8 cellular contexts compared by ENCODE assay signal in genomic region chr5:134649163-134649916, GRCh38. TPM values are rescaled to one million over a fixed set of nuclear protein-coding genes. Genes with fewer than 3 reads are reported as not detected.
DNase-seq lines count a peak whose midpoint lies in the region; ATAC-seq, FAIRE-seq and TF ChIP-seq lines count a peak whose summit lies in the region.

No MANE protein-coding gene starts in this region.

- H2BK120ac ChIP-seq in mesendoderm (ENCODE audit: low read depth, low read length) = no peak overlapping the region

- H2BK5ac ChIP-seq in mesendoderm (ENCODE audit: low read length) = peak overlapping the region; percentile 50

- no peaks in the 10 kb centered on the region for H3K27me3 Mint-ChIP-seq in CD4-positive, alpha-beta T cell
- H3K27me3 Mint-ChIP-seq in dendritic cell treated with granulocyte-macrophage colony-stimulating factor and Interleukin-4, amounts not matched to agents 40 ng/mL and 50 ng/mL, for 4 days = no peaks in the 10 kb centered on the region

- H2BK15ac ChIP-seq in mesendoderm (replicated peaks; ENCODE audit: low read depth) = no peak overlapping the region

- no peaks in the 10 kb centered on the region for H3K9me3 ChIP-seq in CD4-positive, alpha-beta T cell (ENCODE audit: control insufficient read depth, low read length)
- H3K9me3 ChIP-seq in Peyer's patch (no peaks in the 10 kb centered on the region), upper lobe of right lung (no peaks in the 10 kb centered on the region)

- H3K9me3 Mint-ChIP-seq in CD4-positive, alpha-beta T cell = no peaks in the 10 kb centered on the region
- no peaks in the 10 kb centered on the region for H3K9me3 Mint-ChIP-seq in dendritic cell treated with granulocyte-macrophage colony-stimulating factor and Interleukin-4, amounts not matched to agents 40 ng/mL and 50 ng/mL, for 4 days

- peaks cover 0 to 4% (median 0%) of the 10 kb centered on the region in 3 donors for H3K36me3 ChIP-seq in Peyer's patch
- no peaks in the 10 kb centered on the region for H3K36me3 ChIP-seq in mesendoderm (ENCODE audit: control insufficient read depth, insufficient read depth, low read length)
- no peaks in the 10 kb centered on the region for H3K36me3 ChIP-seq in upper lobe of right lung

- H3K79me2 ChIP-seq in mesendoderm (ENCODE audit: control insufficient read depth, insufficient read depth, low read length) = peaks cover 38% of the 10 kb centered on the region

- no peak overlapping the region for H4K5ac ChIP-seq in mesendoderm (ENCODE audit: low read length)

- H3K4me3 ChIP-seq in Peyer's patch (peak overlapping the region; percentile 74 to 93 (median 86)), mesendoderm (ENCODE audit: low read length) (peak overlapping the region; percentile 98), upper lobe of right lung (peak overlapping the region; percentile 94)

- H3K4me1 ChIP-seq in Peyer's patch (peaks cover 0 to 28% (median 2%) of the 10 kb centered on the region in 4 donors), mesendoderm (ENCODE audit: control insufficient read depth, low read depth, low read length) (no peaks in the 10 kb centered on the region), upper lobe of right lung (peaks cover 26% of the 10 kb centered on the region)

- H4K8ac ChIP-seq in mesendoderm (ENCODE audit: low read depth, low read length) = no peak overlapping the region

- peak overlapping the region; percentile 95 for H3K27ac Mint-ChIP-seq in CD4-positive, alpha-beta T cell
- H3K27ac Mint-ChIP-seq in dendritic cell treated with granulocyte-macrophage colony-stimulating factor and Interleukin-4, amounts not matched to agents 40 ng/mL and 50 ng/mL, for 4 days = peak overlapping the region; percentile 100

- CTCF ChIA-PET in CD4-positive, alpha-beta T cell (lab: Charles Lee) = interaction anchor here (0.9 to 1.6 kb wide), 3 partner anchors 16 to 90 kb away, joined by 3 to 5 read pairs (median 3); no protein-coding TSS in a partner anchor

- peak overlapping the region; percentile 99 for H3K9ac ChIP-seq in mesendoderm (ENCODE audit: low read length)

- H3K4me2 ChIP-seq in mesendoderm (ENCODE audit: low read length) = peak overlapping the region; percentile 91

- H3K4ac ChIP-seq in mesendoderm (ENCODE audit: low read depth, low read length) = peak overlapping the region; percentile 48

- H3K4me3 Mint-ChIP-seq in CD4-positive, alpha-beta T cell = peak overlapping the region; percentile 99
- H3K4me3 Mint-ChIP-seq in dendritic cell treated with granulocyte-macrophage colony-stimulating factor and Interleukin-4, amounts not matched to agents 40 ng/mL and 50 ng/mL, for 4 days = peak overlapping the region; percentile 99

- H3K56ac ChIP-seq in mesendoderm (ENCODE audit: low read length) = peak overlapping the region; percentile 99

- H3K23ac ChIP-seq in mesendoderm (ENCODE audit: low read length) = peak overlapping the region; percentile 98

- H2AK5ac ChIP-seq in mesendoderm (ENCODE audit: low read length) = peak overlapping the region; percentile 37

- no peaks in the 10 kb centered on the region for H3K27me3 ChIP-seq in CD4-positive, alpha-beta T cell (ENCODE audit: control insufficient read depth, insufficient read depth, low read length)
- no peaks in the 10 kb centered on the region for H3K27me3 ChIP-seq in Peyer's patch
- H3K27me3 ChIP-seq in mesendoderm (ENCODE audit: insufficient read depth, low read length, poor library complexity) = no peaks in the 10 kb centered on the region
- H3K27me3 ChIP-seq in upper lobe of right lung = no peaks in the 10 kb centered on the region

- no CpG with 5 or more reads among the region's 19 CpGs for WGBS in mesendoderm (ENCODE audit: extremely low coverage, insufficient coverage, low lambda C conversion rate)

- no peak for ATAC-seq in CD4-positive, alpha-beta T cell (ENCODE audit: poor library complexity)
- peak; percentile 16 for ATAC-seq in GM21737 (IDR thresholded peaks at IDR 0.05; ENCODE audit: unreplicated experiment)
- ATAC-seq in upper lobe of right lung = peak; percentile 57

- DNase-seq in CD4-positive, alpha-beta T cell = peak in 1 of 10 experiments; percentile 11
- DNase-seq in Peyer's patch (no peak), mesendoderm (peak; percentile 7), upper lobe of right lung (no peak), H54 (ENCODE audit: insufficient read length, low spot score) (no peak), NCI-H2196 (lab: John Stamatoyannopoulos, UW; ENCODE audit: unreplicated experiment) (no peak)

- no peak for TF ChIP-seq CTCF in CD4-positive, alpha-beta T cell (IDR thresholded peaks at IDR 0.05)
- TF ChIP-seq CTCF in Peyer's patch (IDR thresholded peaks at IDR 0.05) (no peak), upper lobe of right lung (IDR thresholded peaks at IDR 0.05) (no peak)

- peak overlapping the region; percentile 93 for H3K27ac ChIP-seq in CD4-positive, alpha-beta T cell (ENCODE audit: low read depth, low read length)
- peak overlapping the region; percentile 91 to 96 (median 92) for H3K27ac ChIP-seq in Peyer's patch
- H3K27ac ChIP-seq in mesendoderm (ENCODE audit: low read depth, low read length) = peak overlapping the region; percentile 84
- peak overlapping the region; percentile 90 for H3K27ac ChIP-seq in upper lobe of right lung

- TF ChIP-seq POLR2A in Peyer's patch (IDR thresholded peaks at IDR 0.05) (no peak), H54 (IDR thresholded peaks at IDR 0.05; ENCODE audit: low read depth, low read length) (no peak)

- FAIRE-seq in H54 (lab: Jason Lieb, UNC) = no peak

- peaks cover 31% of the 10 kb centered on the region for H3K4me1 Mint-ChIP-seq in CD4-positive, alpha-beta T cell (ENCODE audit: low read depth)
- H3K4me1 Mint-ChIP-seq in dendritic cell treated with granulocyte-macrophage colony-stimulating factor and Interleukin-4, amounts not matched to agents 40 ng/mL and 50 ng/mL, for 4 days (ENCODE audit: low read depth) = peaks cover 7% of the 10 kb centered on the region

- peaks cover 23% of the 10 kb centered on the region for H3K36me3 Mint-ChIP-seq in CD4-positive, alpha-beta T cell (ENCODE audit: low read depth)
- peaks cover 24% of the 10 kb centered on the region for H3K36me3 Mint-ChIP-seq in dendritic cell treated with granulocyte-macrophage colony-stimulating factor and Interleukin-4, amounts not matched to agents 40 ng/mL and 50 ng/mL, for 4 days (ENCODE audit: low read depth)

- H3K79me1 ChIP-seq in mesendoderm (ENCODE audit: low read length) = peaks cover 7% of the 10 kb centered on the region

- H3K18ac ChIP-seq in mesendoderm (ENCODE audit: low read length) = peak overlapping the region; percentile 3

- POLR2A ChIA-PET in CD4-positive, alpha-beta T cell (lab: Charles Lee) = interaction anchor here (1.0 to 1.8 kb wide), 7 partner anchors 13 to 115 kb away, joined by 4 to 13 read pairs (median 5); partner anchors contain the start of genes CAMLG and SAR1B

- intact Hi-C loops in CD4-positive, alpha-beta T cell (cut with DNase I, micrococcal nuclease) = loop anchor here in 1 of 2 experiments (2.0 to 10.0 kb wide), 7 partner anchors 89 to 1595 kb away; partner anchors contain the start of genes C5orf24, CAMLG, DDX46 and HSPA4
- intact Hi-C loops in dendritic cell treated with granulocyte-macrophage colony-stimulating factor and Interleukin-4, amounts not matched to agents 40 ng/mL and 50 ng/mL, for 4 days (cut with micrococcal nuclease) = no loop called here
- intact Hi-C loops in upper lobe of right lung (cut with DNase I) = no loop called here

RNA-seq across cellular contexts. Expression of gene SEC24A, which starts 0.8 kb away (rescaled TPM):
- total RNA-seq in CD4-positive, alpha-beta T cell = 10 to 100 TPM; 11.7 to 12.3 TPM
- total RNA-seq in Peyer's patch = 10 to 100 TPM; 17.3 to 54.8 (median 40.4) TPM
- 22.8 TPM for polyA plus RNA-seq in mesendoderm (2013, experiment 1 of 2)
- 23.5 TPM for polyA plus RNA-seq in mesendoderm (2013, experiment 2 of 2)
- 21.7 TPM for total RNA-seq in upper lobe of right lung

RNA-seq across cellular contexts. Expression of gene SAR1B, which starts 16.7 kb away (rescaled TPM):
- 10 to 100 TPM; 36.2 to 40.1 TPM for total RNA-seq in CD4-positive, alpha-beta T cell
- total RNA-seq in Peyer's patch = 100 to 1,000 TPM; 102 to 126 (median 118) TPM
- polyA plus RNA-seq in mesendoderm (2013, experiment 1 of 2) = 15.2 TPM
- polyA plus RNA-seq in mesendoderm (2013, experiment 2 of 2) = 16.3 TPM
- 75.9 TPM for total RNA-seq in upper lobe of right lung
